11 cellular contexts compared by ENCODE assay signal in the genomic region with DNA sequence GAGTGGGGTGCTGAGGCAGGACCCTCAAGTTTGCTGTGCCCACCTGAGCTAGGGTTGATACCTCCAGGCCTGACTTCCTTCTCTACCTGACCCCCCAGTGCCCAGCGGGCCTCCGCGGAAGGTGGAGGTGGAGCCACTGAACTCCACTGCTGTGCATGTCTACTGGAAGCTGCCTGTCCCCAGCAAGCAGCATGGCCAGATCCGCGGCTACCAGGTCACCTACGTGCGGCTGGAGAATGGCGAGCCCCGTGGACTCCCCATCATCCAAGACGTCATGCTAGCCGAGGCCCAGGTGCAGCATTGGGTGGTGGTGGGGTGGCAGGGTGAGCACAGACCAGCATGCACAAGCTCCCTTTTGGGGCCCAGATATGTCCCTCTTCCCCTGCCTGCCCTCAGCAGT.
"Had no signal": no experiment of that assay in that cellular context is flagged by ENCODE, and none has a peak within 500 bp of the region (broad histone marks: within the 10 kb centered on the region; RNA-seq: fewer than 3 reads in every experiment).

No MANE protein-coding gene starts in this region.

- H3K4me3 Mint-ChIP-seq: GM23338, H9, HFFc6 had no signal

- H3K9ac ChIP-seq: GM23248 had no signal

- H3K4me1 Mint-ChIP-seq: GM23338, H9 had no signal

- FAIRE-seq: H1, H54 had no signal

- H3K9me3 ChIP-seq: HAP-1 had no signal

- H3K27ac Mint-ChIP-seq: GM23338, H9, HFFc6 had no signal

- H2AFZ ChIP-seq: GM23248, GM23338 had no signal

- ATAC-seq: GM23338, HCT116 had no signal

- H3K4me2 ChIP-seq: GM23338 had no signal

- H3K9me3 Mint-ChIP-seq: GM23338, H9, HFFc6 had no signal

- H3K4me3 ChIP-seq: GM23248, GM23338, HAP-1 had no signal

- H3K27ac ChIP-seq: GM23248 had no signal

- H3K4me1 ChIP-seq: HAP-1 had no signal

- DNase-seq: GM23248, GOT3, H7, H9, HCEC 1CT, HFFc6 had no signal
